10 cellular contexts compared by ENCODE assay signal in genomic region chr5:149358818-149359217, GRCh38. TPM values are rescaled to one million over a fixed set of nuclear protein-coding genes. Genes with fewer than 3 reads are reported as not detected.
DNase-seq lines count a peak whose midpoint lies in the region; ATAC-seq and TF ChIP-seq lines count a peak whose summit lies in the region.
"Had no signal": no experiment of that assay in that cellular context is flagged by ENCODE, and none has a peak within 500 bp of the region (broad histone marks: within the 10 kb centered on the region; RNA-seq: fewer than 3 reads in every experiment).

No MANE protein-coding gene starts in this region.

- H3K4me1 ChIP-seq in suprapubic skin = peaks cover 20% of the 10 kb centered on the region
- H3K4me1 ChIP-seq: foreskin keratinocyte had no signal

- DNase-seq in activated naive CD4-positive, alpha-beta T cell treated with anti-CD3 and anti-CD28 coated beads, Interleukin-2, amount 10 ng/mL, durations not matched to agents 7 days and 5 days = no peak
- DNase-seq in activated naive CD4-positive, alpha-beta T cell treated with Interleukin-2 at 50 U/mL for 16 hours = no peak
- DNase-seq in activated B cell treated with CpG ODN at 0.5 μM for 24 hours = no peak
- peak; percentile 33 for DNase-seq in globus pallidus (ENCODE audit: low spot score)
- DNase-seq in suprapubic skin (ENCODE audit: low spot score in 2 of 2) = no peak
- no peak for DNase-seq in SKM-1 (lab: John Stamatoyannopoulos, UW; ENCODE audit: unreplicated experiment)
- no peak for DNase-seq in OCI-M2 (lab: John Stamatoyannopoulos, UW; ENCODE audit: unreplicated experiment)
- DNase-seq in NCI-H1092 treated with DMSO at 0.1 percent for 48 hours (lab: John Stamatoyannopoulos, UW) = no peak
- DNase-seq: foreskin keratinocyte had no signal

- POLR2A ChIA-PET in activated B cell treated with CpG ODN at 0.5 μM for 24 hours (lab: Charles Lee) = interaction anchor here (1.6 to 3.5 kb wide), 2 partner anchors 13 to 193 kb away, joined by 11 to 61 read pairs; partner anchors contain the start of genes CSNK1A1 and GRPEL2

- no peaks in the 10 kb centered on the region for H3K27me3 ChIP-seq in suprapubic skin
- H3K27me3 ChIP-seq: foreskin keratinocyte had no signal

- intact Hi-C loops in activated B cell treated with CpG ODN at 0.5 μM for 24 hours (cut with micrococcal nuclease) = loop anchor here (5.0 kb wide), 2 partner anchors 603 to 977 kb away; partner anchors contain the start of genes FBXO38 and SLC26A2

- H3K27ac Mint-ChIP-seq in activated naive CD4-positive, alpha-beta T cell treated with anti-CD3 and anti-CD28 coated beads, Interleukin-2, amount 10 ng/mL, durations not matched to agents 7 days and 5 days = peak overlapping the region; percentile 82
- no peak overlapping the region for H3K27ac Mint-ChIP-seq in activated B cell treated with CpG ODN at 0.5 μM for 24 hours

- H3K9me3 Mint-ChIP-seq in activated naive CD4-positive, alpha-beta T cell treated with anti-CD3 and anti-CD28 coated beads, Interleukin-2, amount 10 ng/mL, durations not matched to agents 7 days and 5 days = no peaks in the 10 kb centered on the region
- H3K9me3 Mint-ChIP-seq in activated B cell treated with CpG ODN at 0.5 μM for 24 hours = no peaks in the 10 kb centered on the region

- peak overlapping the region; percentile 68 for H3K4me3 ChIP-seq in suprapubic skin

- H3K36me3 Mint-ChIP-seq in activated naive CD4-positive, alpha-beta T cell treated with anti-CD3 and anti-CD28 coated beads, Interleukin-2, amount 10 ng/mL, durations not matched to agents 7 days and 5 days = peaks cover 45% of the 10 kb centered on the region
- peaks cover 21% of the 10 kb centered on the region for H3K36me3 Mint-ChIP-seq in activated B cell treated with CpG ODN at 0.5 μM for 24 hours (ENCODE audit: low read depth)

- CTCF ChIA-PET in activated naive CD4-positive, alpha-beta T cell treated with anti-CD3 and anti-CD28 coated beads, Interleukin-2, amount 10 ng/mL, durations not matched to agents 7 days and 5 days (lab: Charles Lee) = interaction anchor here (0.9 to 3.8 kb wide), 5 partner anchors 9 to 206 kb away, joined by 3 to 46 read pairs (median 4); no protein-coding TSS in a partner anchor
- CTCF ChIA-PET in activated B cell treated with CpG ODN at 0.5 μM for 24 hours (lab: Charles Lee) = interaction anchor here (1.8 to 2.8 kb wide), 3 partner anchors 9 to 42 kb away, joined by 5 to 8 read pairs (median 7); no protein-coding TSS in a partner anchor

- TF ChIP-seq EP300 in suprapubic skin (IDR thresholded peaks at IDR 0.05) = no peak

- no peak overlapping the region for H3K27ac ChIP-seq in suprapubic skin

- TF ChIP-seq CTCF in activated B cell treated with CpG ODN at 0.5 μM for 24 hours (IDR thresholded peaks at IDR 0.05) = no peak
- TF ChIP-seq CTCF in suprapubic skin (IDR thresholded peaks at IDR 0.05) = no peak

- no peaks in the 10 kb centered on the region for H3K9me3 ChIP-seq in suprapubic skin

- H3K4me1 Mint-ChIP-seq in activated naive CD4-positive, alpha-beta T cell treated with anti-CD3 and anti-CD28 coated beads, Interleukin-2, amount 10 ng/mL, durations not matched to agents 7 days and 5 days = peaks cover 66% of the 10 kb centered on the region
- peaks cover 16% of the 10 kb centered on the region for H3K4me1 Mint-ChIP-seq in activated B cell treated with CpG ODN at 0.5 μM for 24 hours

- H3K36me3 ChIP-seq in suprapubic skin = peaks cover 11% of the 10 kb centered on the region

- H3K27me3 Mint-ChIP-seq in activated naive CD4-positive, alpha-beta T cell treated with anti-CD3 and anti-CD28 coated beads, Interleukin-2, amount 10 ng/mL, durations not matched to agents 7 days and 5 days = no peaks in the 10 kb centered on the region
- H3K27me3 Mint-ChIP-seq in activated B cell treated with CpG ODN at 0.5 μM for 24 hours = no peaks in the 10 kb centered on the region

- 70% methylated on average over 8 of the region's 8 CpGs for WGBS in suprapubic skin

- H3K4me3 Mint-ChIP-seq in activated naive CD4-positive, alpha-beta T cell treated with anti-CD3 and anti-CD28 coated beads, Interleukin-2, amount 10 ng/mL, durations not matched to agents 7 days and 5 days = peak overlapping the region; percentile 89
- H3K4me3 Mint-ChIP-seq in activated B cell treated with CpG ODN at 0.5 μM for 24 hours = peak overlapping the region; percentile 92

- TF ChIP-seq POLR2A in suprapubic skin (IDR thresholded peaks at IDR 0.05) = no peak

- no peak for ATAC-seq in activated B cell treated with CpG ODN at 0.5 μM for 24 hours (ENCODE audit: low read depth)

RNA-seq across cellular contexts. Expression of gene PCYOX1L, which starts 1.0 kb away (rescaled TPM):
- 6.1 and 9.2 TPM in 2 replicates for total RNA-seq in activated B cell treated with CpG ODN at 0.5 μM for 24 hours
- 10 to 100 TPM in 1 of 4 donors, 1 to 10 TPM in 3; 4.5 to 11.8 (median 5.8) TPM for total RNA-seq in suprapubic skin

RNA-seq across cellular contexts. Expression of gene GRPEL2, which starts 13.5 kb away (rescaled TPM):
- total RNA-seq in activated B cell treated with CpG ODN at 0.5 μM for 24 hours = 13.2 and 14.0 TPM in 2 replicates
- 10 to 100 TPM in 2 of 4 donors, 1 to 10 TPM in 2; 8.4 to 12.4 (median 10.6) TPM for total RNA-seq in suprapubic skin

RNA-seq across cellular contexts. Expression of gene IL17B, which starts 20.3 kb away (rescaled TPM):
- total RNA-seq in activated B cell treated with CpG ODN at 0.5 μM for 24 hours (not detected in 2 replicates), suprapubic skin (not detected)
- total RNA-seq: foreskin keratinocyte, subcutaneous adipose tissue had no signal
